In the genomic region with DNA sequence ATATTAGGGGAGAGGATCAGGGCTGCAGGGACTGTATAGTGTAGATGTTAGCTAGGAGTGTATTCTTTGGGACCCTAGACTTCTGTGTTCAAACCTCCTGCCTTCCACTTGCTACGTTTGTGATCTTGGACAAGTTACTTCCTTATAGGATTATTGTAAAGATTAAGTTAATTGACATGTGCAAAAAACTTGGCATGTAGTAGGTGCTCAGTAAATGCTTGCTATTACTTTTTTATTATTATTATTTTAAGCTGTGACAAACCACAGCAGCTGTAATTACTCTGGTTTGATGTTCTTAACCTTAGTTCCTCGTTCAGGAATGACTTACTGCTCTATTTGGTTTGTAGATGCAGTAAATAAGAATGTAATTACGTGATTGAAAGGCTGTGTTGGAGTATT, we compare ENCODE assay signal across 15 cellular contexts. TPM values are rescaled to one million over a fixed set of nuclear protein-coding genes. Genes with fewer than 3 reads are reported as not detected.
DNase-seq lines count a peak whose midpoint lies in the region; ATAC-seq, FAIRE-seq and TF ChIP-seq lines count a peak whose summit lies in the region.
"Had no signal": no experiment of that assay in that cellular context is flagged by ENCODE, and none has a peak within 500 bp of the region (broad histone marks: within the 10 kb centered on the region; RNA-seq: fewer than 3 reads in every experiment).

No MANE protein-coding gene starts in this region.

- peaks cover 38% of the 10 kb centered on the region for H3K4me1 Mint-ChIP-seq in neural crest cell
- peaks cover 32% of the 10 kb centered on the region for H3K4me1 Mint-ChIP-seq in endothelial cell (ENCODE audit: unreplicated experiment)

- H3K27ac Mint-ChIP-seq in neural crest cell (ENCODE audit: unreplicated experiment) (no peak overlapping the region), endothelial cell (ENCODE audit: unreplicated experiment) (no peak overlapping the region)

- in situ Hi-C loops in K562 (cut with MboI): no loop called here

- no peaks in the 10 kb centered on the region for H3K9me1 ChIP-seq in K562 (ENCODE audit: control insufficient read depth, insufficient read depth, low read length)

- no peak for TF ChIP-seq POLR2A in K562 (conservative IDR thresholded peaks at IDR 0.05)

- no peak for FAIRE-seq in K562 (lab: Jason Lieb, UNC)
- FAIRE-seq: kidney had no signal

- no peaks in the 10 kb centered on the region for H3K9me2 ChIP-seq in DOHH2 (replicated peaks; ENCODE audit: control insufficient read depth, low read length)

- no TSS peak for BruUV-seq in K562 (replicated peaks; lab: Mats Ljungman, UMichigan)

- no peak for TF ChIP-seq EP300 in K562 (IDR thresholded peaks at IDR 0.05; ENCODE audit: low read length)

- POLR2A ChIA-PET in K562 (lab: Yijun Ruan, JAX): interaction anchor here (0.8 kb wide), 2 partner anchors 46 to 166 kb away, joined by 3 to 7 read pairs; no protein-coding TSS in a partner anchor

- no peak overlapping the region for H2AFZ ChIP-seq in K562 (ENCODE audit: low read depth, low read length)

- intact Hi-C loops in K562 (cut with micrococcal nuclease): loop anchor here (5.0 kb wide), 1 partner anchor 263 kb away; the partner anchor contains the start of gene STAU1

- H3K9me3 Mint-ChIP-seq in neural crest cell (no peaks in the 10 kb centered on the region), endothelial cell (ENCODE audit: unreplicated experiment) (no peaks in the 10 kb centered on the region)

- peak overlapping the region; percentile 97 for H3K4me3 ChIP-seq in DOHH2 (ENCODE audit: low read length)
- H3K4me3 ChIP-seq in HL-60 (replicated peaks; ENCODE audit: insufficient read depth, low read length): peak overlapping the region; percentile 22; the same call in 1 of the 2 replicates
- no peak overlapping the region for H3K4me3 ChIP-seq in K562
- H3K4me3 ChIP-seq in SJCRH30: no peak overlapping the region
- H3K4me3 ChIP-seq: SK-N-MC had no signal

- DNase-seq in HL-60 (ENCODE audit: low read depth in 1 of 2, low spot score in 1 of 2) (no peak), K562 (ENCODE audit: extremely low read depth in 1 of 4, low spot score in 3 of 4) (no peak), neural crest cell (ENCODE audit: low read depth, low spot score) (no peak), SJCRH30 (no peak), endothelial cell (ENCODE audit: low spot score) (no peak)
- DNase-seq: activated CD4-positive, alpha-beta T cell treated with anti-CD3 and anti-CD28 coated beads for 48 hours; activated naive CD4-positive, alpha-beta T cell treated with anti-CD3 and anti-CD28 coated beads, Interleukin-2, amount 50 U/mL, for 16 hours; BE2C; kidney; NCI-H1694; NCI-H446 had no signal

- H3K9ac ChIP-seq in K562 (ENCODE audit: insufficient read depth in 1 of 2, low read depth in 2 of 2, low read length in 2 of 2): no peak overlapping the region

- ATAC-seq in K562 (no peak), GM18870 (IDR thresholded peaks at IDR 0.05; ENCODE audit: unreplicated experiment) (no peak), GM19324 (IDR thresholded peaks at IDR 0.05; ENCODE audit: low FRiP score, unreplicated experiment) (no peak)

- H3K79me2 ChIP-seq in DOHH2 (ENCODE audit: control insufficient read depth, low read length) (peaks cover 76% of the 10 kb centered on the region), K562 (ENCODE audit: control insufficient read depth, insufficient read depth, low read length) (peaks cover 70% of the 10 kb centered on the region)

- CTCF ChIA-PET in K562 (lab: Yijun Ruan, JAX; ENCODE audit: low intra/inter-chr PET ratio): no interaction called here

- no peaks in the 10 kb centered on the region for H3K36me3 Mint-ChIP-seq in neural crest cell (ENCODE audit: low read depth)
- peaks cover 6% of the 10 kb centered on the region for H3K36me3 Mint-ChIP-seq in endothelial cell (ENCODE audit: low read depth, unreplicated experiment)

- peak overlapping the region; percentile 95 for H3K4me2 ChIP-seq in DOHH2 (ENCODE audit: low read length)
- H3K4me2 ChIP-seq in K562 (ENCODE audit: insufficient read depth, low read length): peak overlapping the region; percentile 44; the same call in 1 of the 2 replicates

- H3K36me3 ChIP-seq in DOHH2 (ENCODE audit: control insufficient read depth, low read length): peaks cover 7% of the 10 kb centered on the region; the same call in 1 of the 2 replicates
- H3K36me3 ChIP-seq in K562 (ENCODE audit: control insufficient read depth, insufficient read depth, low read length): peaks cover 3% of the 10 kb centered on the region; the same call in 1 of the 3 replicates
- 0 out of 2 replicates have a peak, but pooled peaks cover 2% of the 10 kb centered on the region for H3K36me3 ChIP-seq in SJCRH30
- H3K36me3 ChIP-seq: BE2C had no signal

- H3K4me1 ChIP-seq in DOHH2 (ENCODE audit: control insufficient read depth, low read length): peaks cover 61% of the 10 kb centered on the region
- H3K4me1 ChIP-seq in K562 (replicated peaks in 1 of 2; ENCODE audit: control insufficient read depth in 2 of 2, insufficient read depth in 2 of 2, low read length in 2 of 2): peaks cover 17 to 38% of the 10 kb centered on the region in 2 experiments; a peak in 4 of 5 replicates
- peaks cover 22% of the 10 kb centered on the region for H3K4me1 ChIP-seq in SJCRH30

- TF ChIP-seq CTCF in DOHH2 (IDR thresholded peaks at IDR 0.05; ENCODE audit: low read depth, low read length, poor library complexity, severe bottlenecking) (no peak), HL-60 (IDR thresholded peaks at IDR 0.05; ENCODE audit: insufficient read depth, low read length) (no peak), K562 (IDR thresholded peaks at IDR 0.05 in 2 of 3, conservative IDR thresholded peaks at IDR 0.05 in 1 of 3; ENCODE audit: insufficient read depth in 2 of 3, low read depth in 1 of 3, low read length in 3 of 3) (no peak), neural crest cell (conservative IDR thresholded peaks at IDR 0.05) (no peak), endothelial cell (IDR thresholded peaks at IDR 0.05; ENCODE audit: unreplicated experiment) (no peak)

- no peaks in the 10 kb centered on the region for H3K9me3 ChIP-seq in DOHH2 (ENCODE audit: control insufficient read depth, insufficient read depth, low read length)
- H3K9me3 ChIP-seq in K562 (replicated peaks; ENCODE audit: control insufficient read depth, insufficient read depth, low read depth, low read length): no peaks in the 10 kb centered on the region
- no peaks in the 10 kb centered on the region; the same call in 1 of the 2 replicates for H3K9me3 ChIP-seq in SJCRH30 (replicated peaks)
- H3K9me3 ChIP-seq: BE2C had no signal

- peaks cover 8% of the 10 kb centered on the region; the same call in 1 of the 2 replicates for H4K20me1 ChIP-seq in DOHH2 (ENCODE audit: control insufficient read depth, insufficient read depth, low read depth, low read length)
- H4K20me1 ChIP-seq in K562 (replicated peaks; ENCODE audit: control insufficient read depth, insufficient read depth, low read length): no peaks in the 10 kb centered on the region

- 46% methylated on average over 3 of the region's 3 CpGs for WGBS in K562 (ENCODE audit: insufficient coverage, low coverage, missing lambda C conversion rate)

- H3K4me3 Mint-ChIP-seq in neural crest cell (peak overlapping the region; percentile 43), endothelial cell (ENCODE audit: unreplicated experiment) (no peak overlapping the region)

- H3K27me3 Mint-ChIP-seq in neural crest cell (ENCODE audit: low read depth): no peaks in the 10 kb centered on the region
- peaks cover 3% of the 10 kb centered on the region for H3K27me3 Mint-ChIP-seq in endothelial cell (ENCODE audit: unreplicated experiment)

- H3K27ac ChIP-seq in DOHH2 (ENCODE audit: low read depth, low read length) (peak overlapping the region; percentile 77), HL-60 (replicated peaks) (no peak overlapping the region), K562 (ENCODE audit: extremely low read depth, low read depth, low read length) (no peak overlapping the region; the same call in 2 of the 3 replicates), SJCRH30 (no peak overlapping the region)
- H3K27ac ChIP-seq: SK-N-MC had no signal

- TF ChIP-seq RAD21 in K562 (CRISPR knock-in tag; conservative IDR thresholded peaks at IDR 0.05 in 1 of 2, IDR thresholded peaks at IDR 0.05 in 1 of 2): no peak

- peaks cover 16% of the 10 kb centered on the region for H3F3A ChIP-seq in DOHH2 (ENCODE audit: control insufficient read depth, insufficient read depth)

- H3K27me3 ChIP-seq in DOHH2 (ENCODE audit: control insufficient read depth, low read length) (no peaks in the 10 kb centered on the region), HL-60 (ENCODE audit: insufficient read depth, poor library complexity, severe bottlenecking) (no peaks in the 10 kb centered on the region), K562 (ENCODE audit: control insufficient read depth in 2 of 2, insufficient read depth in 2 of 2, low read length in 2 of 2) (no peaks in the 10 kb centered on the region), SJCRH30 (no peaks in the 10 kb centered on the region)
- H3K27me3 ChIP-seq: BE2C had no signal

TF ChIP-seq in K562, 482 proteins besides CTCF, POLR2A, EP300 and RAD21 (continues in another document):
- TF ChIP-seq RBM15 (IDR thresholded peaks at IDR 0.05; ENCODE audit: insufficient read depth, low read length) (no peak), ZNF184 (CRISPR knock-in tag; IDR thresholded peaks at IDR 0.05) (no peak), CBX3 (IDR thresholded peaks at IDR 0.05; ENCODE audit: borderline replicate concordance in 1 of 2, low read length in 2 of 2) (no peak), BRF1 (IDR thresholded peaks at IDR 0.05; ENCODE audit: borderline replicate concordance, extremely low read depth, insufficient read length) (no peak)

RNA-seq across cellular contexts. Expression of gene ARFGEF2, which starts 3.2 kb away (rescaled TPM):
- 31.2 and 69.0 TPM in 2 replicates for total RNA-seq in K562 (2011; cell fraction: chromatin; rRNA removed; ENCODE audit: low replicate concordance)
- total RNA-seq in K562 (2011; cell fraction: nucleolus; rRNA removed): 19.2 and 25.7 TPM in 2 replicates
- total RNA-seq in K562 (2011; cell fraction: nucleoplasm; rRNA removed): 20.0 and 31.2 TPM in 2 replicates
- 13.5 and 17.0 TPM in 2 replicates for total RNA-seq in K562 (2014; rRNA removed)
- total RNA-seq in K562 (2014; rRNA removed; fragmentation: Illumina TruSeq; extraction: Trizol): 17.8 and 18.7 TPM in 2 replicates
- total RNA-seq in K562 (2015; rRNA removed; fragmentation: Illumina TruSeq; extraction: Trizol): 17.6 and 18.1 TPM in 2 replicates
- total RNA-seq in K562 (2021): 16.8 and 18.8 TPM in 2 replicates
- 10.1 and 13.5 TPM in 2 replicates for polyA plus RNA-seq in K562 (2011; rRNA removed)
- 5.8 and 7.7 TPM in 2 replicates for polyA plus RNA-seq in K562 (2011; cell fraction: cytosol; rRNA removed)
- 19.2 and 21.4 TPM in 2 replicates for polyA plus RNA-seq in K562 (2011; cell fraction: nucleus; rRNA removed)
- 9.0 and 9.8 TPM in 2 replicates for polyA plus RNA-seq in K562 (2012)
- polyA plus RNA-seq in K562 (2014; fragmentation: Illumina TruSeq; extraction: Trizol): 12.7 and 13.7 TPM in 2 replicates
- polyA plus RNA-seq in K562 (2014; fragmentation: Nextera tagmentation; extraction: Ambion mirVana): 1 to 10 TPM; 4.2 TPM
- 9.1 and 9.4 TPM in 2 replicates for polyA plus RNA-seq in K562 (2014; rRNA removed)
- polyA minus RNA-seq in K562 (2011; rRNA and poly(A)+ RNA removed): 33.9 and 36.1 TPM in 2 replicates
- 12.8 and 16.2 TPM in 2 replicates for polyA minus RNA-seq in K562 (2011; cell fraction: cytosol; rRNA and poly(A)+ RNA removed)
- polyA minus RNA-seq in K562 (2011; cell fraction: nucleus; rRNA and poly(A)+ RNA removed): 11.7 and 19.5 TPM in 2 replicates
- total RNA-seq in neural crest cell: 16.9 and 18.0 TPM in 2 replicates
- 35.6 and 38.2 TPM in 2 replicates for total RNA-seq in SJCRH30 (2014; rRNA removed; shearing (Covaris generic))
- 20.3 TPM for total RNA-seq in endothelial cell (ENCODE audit: unreplicated experiment)

Comparison
In these comparisons a context has a peak if more than half of its experiments do, and no peak if none do; other contexts are left out.
1. H3K4me3 ChIP-seq: peak in DOHH2 (single experiment) and HL-60 (single experiment); none in K562 (single experiment) and SJCRH30 (single experiment).